27 cellular contexts compared by ENCODE assay signal in the genomic region with DNA sequence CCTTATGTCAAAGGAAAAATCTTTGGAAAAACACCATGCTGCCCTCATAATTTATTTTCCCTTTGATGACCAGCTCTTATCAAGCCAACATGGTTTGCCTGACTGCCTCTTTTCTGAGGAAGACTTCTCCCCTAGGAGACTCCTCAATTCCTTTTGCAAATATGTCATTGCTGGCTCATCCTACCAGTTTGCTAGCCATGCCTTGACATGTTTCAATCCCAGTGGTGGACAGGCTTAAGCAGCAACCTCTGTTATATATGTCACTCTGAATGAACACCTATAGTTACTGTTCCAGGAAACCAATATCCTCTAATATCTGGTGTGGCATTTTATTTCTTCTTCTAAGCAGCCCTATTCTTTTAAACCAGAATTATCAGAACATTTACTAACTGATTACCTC.
"Had no signal": no experiment of that assay in that cellular context is flagged by ENCODE, and none has a peak within 500 bp of the region (broad histone marks: within the 10 kb centered on the region; RNA-seq: fewer than 3 reads in every experiment).

No MANE protein-coding gene starts in this region.

- FAIRE-seq: TTC549 had no signal

- H3K27me3 ChIP-seq: ascending aorta, cardiac muscle cell had no signal

- ATAC-seq: activated CD8-positive, alpha-beta T cell treated with anti-CD3 and anti-CD28 coated beads for 36 hours; activated naive CD8-positive, alpha-beta T cell treated with anti-CD3 and anti-CD28 coated beads, Interleukin-2, amount 50 U/mL, for 24 hours had no signal

- H3K36me3 ChIP-seq: ascending aorta, cardiac muscle cell had no signal

- H3K27ac ChIP-seq: ascending aorta, cardiac muscle cell, VCaP had no signal

- H3K4me1 ChIP-seq: ascending aorta had no signal

- H3K9me3 ChIP-seq: ascending aorta had no signal

- DNase-seq: activated B cell treated with CpG ODN at 0.5 μM for 24 hours; activated CD4-positive, alpha-beta memory T cell treated with anti-CD3 and anti-CD28 coated beads for 36 hours; activated CD4-positive, alpha-beta T cell treated with anti-CD3 and anti-CD28 coated beads for 4 hours; activated CD4-positive, alpha-beta T cell treated with anti-CD3 and anti-CD28 coated beads, Interleukin-2, amount 10 ng/mL, durations not matched to agents 24 days and 14 days; activated CD4-positive, alpha-beta T cell treated with anti-CD3 and anti-CD28 coated beads, Interleukin-2, amount 50 U/mL, for 1 hour; activated CD4-positive, alpha-beta T cell treated with anti-CD3 and anti-CD28 coated beads, Interleukin-2, amount 50 U/mL, for 4 hours; activated CD4-positive, CD25-positive, alpha-beta regulatory T cell treated with anti-CD3 and anti-CD28 coated beads, Interleukin-2, amount 50 U/mL, for 72 hours; activated CD8-positive, alpha-beta memory T cell treated with anti-CD3 and anti-CD28 coated beads, Interleukin-2, amount 50 U/mL, for 4 hours; activated CD8-positive, alpha-beta T cell treated with anti-CD3 and anti-CD28 coated beads for 36 hours; activated effector memory CD4-positive, alpha-beta T cell treated with Interleukin-2 at 50 U/mL for 16 hours; activated gamma-delta T cell; activated naive CD4-positive, alpha-beta T cell treated with anti-CD3 and anti-CD28 coated beads, Interleukin-2, amount 10 ng/mL, durations not matched to agents 7 days and 5 days; activated naive CD4-positive, alpha-beta T cell treated with Interleukin-2 at 50 U/mL for 16 hours; activated naive CD8-positive, alpha-beta T cell treated with anti-CD3 and anti-CD28 coated beads, Interleukin-2, amount 10 ng/mL, durations not matched to agents 7 days and 5 days; activated naive CD8-positive, alpha-beta T cell treated with anti-CD3 and anti-CD28 coated beads, Interleukin-2, amount 50 U/mL, for 24 hours; activated T-cell treated with anti-CD3 and anti-CD28 coated beads, Interleukin-2, amount 50 U/mL, for 24 hours; activated T-cell treated with anti-CD3 and anti-CD28 coated beads, Interleukin-2, amount 50 U/mL, for 48 hours; amygdala; caudate nucleus; cerebellar nuclear complex; T-helper 1 cell; T-helper 2 cell; T-helper 9 cell had no signal

- H3K4me3 ChIP-seq: ascending aorta, cardiac muscle cell had no signal
